In the genomic region with DNA sequence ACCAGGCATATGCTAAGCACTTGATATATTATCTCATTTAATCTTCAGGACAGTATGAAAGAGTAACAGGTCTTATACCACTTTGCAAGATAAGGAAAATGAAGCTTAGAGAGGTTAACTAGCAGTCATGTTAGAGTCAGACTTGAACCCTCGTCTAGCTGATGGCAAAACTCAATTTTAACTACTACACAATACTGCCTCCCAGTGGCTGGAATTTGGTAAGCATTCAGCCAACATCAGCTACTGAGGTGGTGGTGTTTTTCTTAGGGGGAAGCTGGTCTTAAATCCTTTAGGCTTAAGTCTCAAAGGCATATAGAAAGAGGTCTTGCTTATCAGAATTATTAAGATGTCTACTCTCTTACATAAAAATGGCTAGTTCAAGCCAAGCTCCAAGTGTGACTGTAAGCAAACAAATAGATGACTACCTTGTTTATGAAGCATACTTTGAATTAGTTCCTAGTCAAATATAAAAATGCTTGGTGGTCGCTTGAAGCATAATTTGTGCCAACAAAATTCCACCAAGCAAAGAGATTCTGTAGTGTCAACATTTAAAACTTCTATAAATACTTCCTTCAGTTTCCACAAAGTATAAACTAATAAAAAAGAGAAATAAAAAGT, we compare ENCODE assay signal across 9 cellular contexts.
DNase-seq lines count a peak whose midpoint lies in the region; ATAC-seq and TF ChIP-seq lines count a peak whose summit lies in the region.
"Had no signal": no experiment of that assay in that cellular context is flagged by ENCODE, and none has a peak within 500 bp of the region (broad histone marks: within the 10 kb centered on the region; RNA-seq: fewer than 3 reads in every experiment).

No MANE protein-coding gene starts in this region.

- peak; percentile 75 for ATAC-seq in GM21381 (IDR thresholded peaks at IDR 0.05; ENCODE audit: unreplicated experiment)
- ATAC-seq in HG03439 (IDR thresholded peaks at IDR 0.05; ENCODE audit: unreplicated experiment): no peak

- H2AFZ ChIP-seq in hepatocyte: no peak overlapping the region

- H3K27me3 ChIP-seq in hepatocyte (peaks cover 6% of the 10 kb centered on the region), tibial nerve (no peaks in the 10 kb centered on the region)

- TF ChIP-seq POLR2A in tibial nerve (IDR thresholded peaks at IDR 0.05): no peak

- 39% methylated on average over 2 of the region's 2 CpGs for WGBS in hepatocyte (ENCODE audit: low lambda C conversion rate, missing lambda C conversion rate)
- 19 to 24% methylated on average over 2 of the region's 2 CpGs for WGBS in tibial nerve, 2 donors

- no peaks in the 10 kb centered on the region for H3K9me3 ChIP-seq in hepatocyte (ENCODE audit: low read depth)
- H3K9me3 ChIP-seq in tibial nerve: no peaks in the 10 kb centered on the region

- TF ChIP-seq EP300 in tibial nerve (IDR thresholded peaks at IDR 0.05): no peak

- no peaks in the 10 kb centered on the region for H3K9me2 ChIP-seq in hepatocyte (replicated peaks; ENCODE audit: insufficient read depth)

- TF ChIP-seq CTCF in WI38 (IDR thresholded peaks at IDR 0.05; ENCODE audit: low read depth, low read length) (peak; percentile 40; the same call in 1 of the 2 replicates), hepatocyte (IDR thresholded peaks at IDR 0.05; ENCODE audit: poor library complexity) (peak; percentile 63), tibial nerve (IDR thresholded peaks at IDR 0.05) (peak; percentile 34 to 52 (median 44))

- DNase-seq in Daoy (ENCODE audit: low read depth) (peak; percentile 20), hepatocyte (ENCODE audit: low spot score) (peak; percentile 58), tibial nerve (ENCODE audit: low spot score in 2 of 2) (peak in 1 of 2 donors; percentile 60), NCI-H69 (lab: John Stamatoyannopoulos, UW) (no peak)
- DNase-seq in Jurkat, Clone E6-1 (ENCODE audit: low read depth, low spot score): peak; percentile 32
- DNase-seq: activated B cell treated with CpG ODN at 0.5 μM for 24 hours had no signal

- H3K4me1 ChIP-seq in hepatocyte (ENCODE audit: insufficient read depth) (no peaks in the 10 kb centered on the region), tibial nerve (peaks cover 0 to 7% (median 0%) of the 10 kb centered on the region in 4 donors)

- H3K27ac ChIP-seq in hepatocyte: no peak overlapping the region
- no peak overlapping the region for H3K27ac ChIP-seq in tibial nerve

- no peak overlapping the region for H3K4me3 ChIP-seq in Jurkat, Clone E6-1 (ENCODE audit: low read length)
- H3K4me3 ChIP-seq in WI38 (ENCODE audit: low read depth, low read length) (no peak overlapping the region), hepatocyte (no peak overlapping the region), tibial nerve (no peak overlapping the region)

- no peaks in the 10 kb centered on the region for H3K79me2 ChIP-seq in hepatocyte

- no peaks in the 10 kb centered on the region for H3K36me3 ChIP-seq in hepatocyte (replicated peaks; ENCODE audit: insufficient read depth, low read depth)
- no peaks in the 10 kb centered on the region for H3K36me3 ChIP-seq in tibial nerve

- no peak overlapping the region for H3K4me2 ChIP-seq in hepatocyte

- no peaks in the 10 kb centered on the region for H4K20me1 ChIP-seq in hepatocyte (ENCODE audit: insufficient read depth, poor library complexity, severe bottlenecking)
